In the genomic region with DNA sequence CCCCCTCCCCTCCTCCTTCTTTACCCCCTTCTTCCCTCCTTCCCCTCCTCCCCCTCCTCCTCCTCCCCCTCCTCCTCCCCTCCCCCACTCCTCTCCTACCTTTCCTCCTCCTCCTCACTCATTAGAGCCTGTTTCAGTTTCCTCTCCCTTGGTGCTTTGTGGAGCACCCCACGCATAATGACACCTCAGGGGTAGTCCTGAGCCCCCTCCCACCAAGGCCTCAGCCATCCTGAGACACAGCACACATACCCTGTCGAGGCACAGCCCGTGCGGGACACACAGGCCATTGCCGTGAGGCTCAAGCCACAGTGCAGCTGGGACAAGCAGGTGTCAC, we compare ENCODE assay signal across 24 cellular contexts. TPM values are rescaled to one million over a fixed set of nuclear protein-coding genes. Genes with fewer than 3 reads are reported as not detected.
"Had no signal": no experiment of that assay in that cellular context is flagged by ENCODE, and none has a peak within 500 bp of the region (broad histone marks: within the 10 kb centered on the region; RNA-seq: fewer than 3 reads in every experiment).

No MANE protein-coding gene starts in this region.

- H3K27ac Mint-ChIP-seq: IgD-negative memory B cell had no signal

- H3K4me3 ChIP-seq: SJSA1, SK-N-MC had no signal

- FAIRE-seq: HTR-8/SVneo had no signal

- H3K4me1 ChIP-seq: SJSA1 had no signal

- H3K4me3 Mint-ChIP-seq: IgD-negative memory B cell had no signal

- ATAC-seq: Right ventricle myocardium inferior had no signal

- H3K9me3 Mint-ChIP-seq: IgD-negative memory B cell had no signal

- DNase-seq: KBM-7, MV-4-11, NCI-H1048, NCI-H1105, NCI-H1436 treated with DMSO at 0.1 percent for 48 hours, NCI-H1694, NCI-H1930, NCI-H2081, NCI-H2107, NCI-H2227 treated with DMSO at 0.1 percent for 48 hours, NCI-H524 treated with DMSO at 0.1 percent for 48 hours, NCI-H774, SHP77 treated with DMSO at 0.1 percent for 48 hours had no signal

- H3K27ac ChIP-seq: HL-60, SJSA1, SK-N-MC had no signal

- H3K36me3 Mint-ChIP-seq: IgD-negative memory B cell had no signal

- H3K9me3 ChIP-seq: SJSA1 had no signal

- H3K36me3 ChIP-seq: SJSA1 had no signal

RNA-seq across cellular contexts. Expression of gene HK3, which starts 35.4 kb away (rescaled TPM):
- total RNA-seq: LHCN-M2, MCF 10A, NCI-H460, RPMI7951, SJSA1 had no signal
- polyA plus RNA-seq: IgD-negative memory B cell had no signal

RNA-seq across cellular contexts. Expression of gene UNC5A, which starts 53.4 kb away (rescaled TPM):
- total RNA-seq: NCI-H460; RPMI7951; SJSA1; T-helper 1 cell treated with Interleukin-12 subunit alpha and Interleukin-12 subunit beta and Interleukin-4 antibody, amounts not matched to agents 30 ng/mL and 1 ng/mL, for 36 hours had no signal
- polyA plus RNA-seq: IgD-negative memory B cell had no signal
